In genomic region chr14:67940476-67940875, GRCh38 we compare ENCODE assay signal across 11 cellular contexts.
DNase-seq lines count a peak whose midpoint lies in the region; ATAC-seq and TF ChIP-seq lines count a peak whose summit lies in the region.
"Had no signal": no experiment of that assay in that cellular context is flagged by ENCODE, and none has a peak within 500 bp of the region (broad histone marks: within the 10 kb centered on the region; RNA-seq: fewer than 3 reads in every experiment).

No MANE protein-coding gene starts in this region.

- DNase-seq in SJCRH30 (no peak), fibroblast of pulmonary artery (ENCODE audit: low read depth) (peak; percentile 91), neural progenitor cell (ENCODE audit: low spot score) (no peak), SKM-1 treated with dmso at 0.1 percent for 144 hours (lab: John Stamatoyannopoulos, UW; ENCODE audit: unreplicated experiment) (no peak), NCI-H1417 treated with DMSO at 0.1 percent for 48 hours (lab: John Stamatoyannopoulos, UW) (no peak)
- no peak for DNase-seq in activated CD8-positive, alpha-beta memory T cell treated with anti-CD3 and anti-CD28 coated beads, Interleukin-2, amount 50 U/mL, for 48 hours
- DNase-seq: dorsolateral prefrontal cortex, islet precursor cell, substantia nigra had no signal

- 47% methylated on average over 1 of the region's 1 CpG for WGBS in urinary bladder

- TF ChIP-seq CTCF in fibroblast of pulmonary artery (IDR thresholded peaks at IDR 0.05; ENCODE audit: low read length, missing control alignments): no peak
- no peak for TF ChIP-seq CTCF in neural progenitor cell (IDR thresholded peaks at IDR 0.05)

- no peaks in the 10 kb centered on the region for H3K9me3 Mint-ChIP-seq in neural progenitor cell

- H3K4me3 ChIP-seq in SJCRH30 (no peak overlapping the region), fibroblast of pulmonary artery (replicated peaks; ENCODE audit: low read depth, low read length) (no peak overlapping the region), neural progenitor cell (no peak overlapping the region), urinary bladder (ENCODE audit: low read depth, low read length) (no peak overlapping the region)
- H3K4me3 ChIP-seq: dorsolateral prefrontal cortex had no signal

- no peaks in the 10 kb centered on the region for H3K79me2 ChIP-seq in neural progenitor cell (ENCODE audit: low read depth)

- H3K4me2 ChIP-seq in neural progenitor cell: peak overlapping the region; percentile 69

- H3K36me3 ChIP-seq in SJCRH30: no peaks in the 10 kb centered on the region
- H3K36me3 ChIP-seq in neural progenitor cell: no peaks in the 10 kb centered on the region
- H3K36me3 ChIP-seq in urinary bladder (ENCODE audit: insufficient read depth): no peaks in the 10 kb centered on the region

- peaks cover 2% of the 10 kb centered on the region for H3K36me3 Mint-ChIP-seq in neural progenitor cell

- peaks cover 3% of the 10 kb centered on the region for H4K20me1 ChIP-seq in neural progenitor cell (ENCODE audit: low read depth)

- no peak for ATAC-seq in GM19035 (IDR thresholded peaks at IDR 0.05; ENCODE audit: unreplicated experiment)

- peaks cover 35% of the 10 kb centered on the region for H3K4me1 ChIP-seq in SJCRH30
- peaks cover 57% of the 10 kb centered on the region for H3K4me1 ChIP-seq in neural progenitor cell
- H3K4me1 ChIP-seq in urinary bladder (ENCODE audit: insufficient read depth): peaks cover 3% of the 10 kb centered on the region

- peaks cover 62% of the 10 kb centered on the region for H3K4me1 Mint-ChIP-seq in neural progenitor cell

- peaks cover 27% of the 10 kb centered on the region for H3F3A ChIP-seq in neural progenitor cell (ENCODE audit: low read depth)

- no peak overlapping the region for H2AFZ ChIP-seq in neural progenitor cell (replicated peaks)

- no peaks in the 10 kb centered on the region for H3K27me3 Mint-ChIP-seq in neural progenitor cell (ENCODE audit: insufficient read depth, low read depth)

- H3K9me3 ChIP-seq in SJCRH30 (replicated peaks) (no peaks in the 10 kb centered on the region), neural progenitor cell (ENCODE audit: low read depth) (no peaks in the 10 kb centered on the region)

- H3K27ac ChIP-seq in SJCRH30: peak overlapping the region; percentile 62
- peak overlapping the region; percentile 85 for H3K27ac ChIP-seq in neural progenitor cell
- peak overlapping the region; percentile 66 for H3K27ac ChIP-seq in urinary bladder (ENCODE audit: low read depth)

- H3K27me3 ChIP-seq in SJCRH30 (no peaks in the 10 kb centered on the region), neural progenitor cell (no peaks in the 10 kb centered on the region)
- H3K27me3 ChIP-seq: dorsolateral prefrontal cortex had no signal

- H3K9ac ChIP-seq in neural progenitor cell: no peak overlapping the region

- peak overlapping the region; percentile 99 for H3K27ac Mint-ChIP-seq in neural progenitor cell

- peak overlapping the region; percentile 65 for H3K4me3 Mint-ChIP-seq in neural progenitor cell
